In genomic region chr9:111187376-111187775, GRCh38 we compare ENCODE assay signal across 21 cellular contexts.
"Had no signal": no experiment of that assay in that cellular context is flagged by ENCODE, and none has a peak within 500 bp of the region (broad histone marks: within the 10 kb centered on the region; RNA-seq: fewer than 3 reads in every experiment).

No MANE protein-coding gene starts in this region.

- H3K4me3 Mint-ChIP-seq: naive thymus-derived CD4-positive, alpha-beta T cell; nephron progenitor cell; stimulated activated naive B cell treated with anti-CD40 and anti-IgM and Interleukin-4, amounts not matched to agents 10 μg/mL and 1 μg/mL and 100 μg/mL, for 72 hours; stimulated activated naive CD8-positive, alpha-beta T cell treated with anti-CD3 and anti-CD28 coated beads, Interleukin-15, amount 100 ng/mL, for 72 hours had no signal

- H3K27ac Mint-ChIP-seq: naive thymus-derived CD4-positive, alpha-beta T cell; nephron progenitor cell; stimulated activated naive B cell treated with anti-CD40 and anti-IgM and Interleukin-4, amounts not matched to agents 10 μg/mL and 1 μg/mL and 100 μg/mL, for 72 hours; stimulated activated naive CD8-positive, alpha-beta T cell treated with anti-CD3 and anti-CD28 coated beads, Interleukin-15, amount 100 ng/mL, for 72 hours had no signal

- DNase-seq: effector memory CD4-positive, alpha-beta T cell; esophagus squamous epithelium; glutamatergic neuron; kidney; left colon; left ventricle myocardium superior; mesenchymal stem cell; naive thymus-derived CD4-positive, alpha-beta T cell; nephron progenitor cell; retina; stimulated activated CD4-positive, alpha-beta T cell treated with anti-CD3 and anti-CD28 coated beads, Interleukin-2, amount 100 ng/mL, for 24 hours; stimulated activated CD4-positive, alpha-beta T cell treated with anti-CD3 and anti-CD28 coated beads, Interleukin-4, amount 100 ng/mL, for 4 hours; stimulated activated naive B cell treated with anti-CD40 and anti-IgM and Interleukin-4, amounts not matched to agents 10 μg/mL and 1 μg/mL and 100 μg/mL, for 72 hours; stimulated activated naive CD8-positive, alpha-beta T cell treated with anti-CD3 and anti-CD28 coated beads, Interleukin-15, amount 100 ng/mL, for 72 hours; testis; upper lobe of right lung had no signal

- H3K36me3 Mint-ChIP-seq: naive thymus-derived CD4-positive, alpha-beta T cell; stimulated activated naive B cell treated with anti-CD40 and anti-IgM and Interleukin-4, amounts not matched to agents 10 μg/mL and 1 μg/mL and 100 μg/mL, for 72 hours had no signal

- H3K4me3 ChIP-seq: esophagus squamous epithelium, gastroesophageal sphincter, lung, prostate gland, skin epidermis, testis, tibial nerve, upper lobe of right lung had no signal

- H3K4me1 Mint-ChIP-seq: naive thymus-derived CD4-positive, alpha-beta T cell; nephron progenitor cell; stimulated activated naive B cell treated with anti-CD40 and anti-IgM and Interleukin-4, amounts not matched to agents 10 μg/mL and 1 μg/mL and 100 μg/mL, for 72 hours; stimulated activated naive CD8-positive, alpha-beta T cell treated with anti-CD3 and anti-CD28 coated beads, Interleukin-15, amount 100 ng/mL, for 72 hours had no signal

- H3K27me3 Mint-ChIP-seq: stimulated activated naive CD8-positive, alpha-beta T cell treated with anti-CD3 and anti-CD28 coated beads, Interleukin-15, amount 100 ng/mL, for 72 hours had no signal
